Comparison of ENCODE assay signal across 7 cellular contexts in the genomic region with DNA sequence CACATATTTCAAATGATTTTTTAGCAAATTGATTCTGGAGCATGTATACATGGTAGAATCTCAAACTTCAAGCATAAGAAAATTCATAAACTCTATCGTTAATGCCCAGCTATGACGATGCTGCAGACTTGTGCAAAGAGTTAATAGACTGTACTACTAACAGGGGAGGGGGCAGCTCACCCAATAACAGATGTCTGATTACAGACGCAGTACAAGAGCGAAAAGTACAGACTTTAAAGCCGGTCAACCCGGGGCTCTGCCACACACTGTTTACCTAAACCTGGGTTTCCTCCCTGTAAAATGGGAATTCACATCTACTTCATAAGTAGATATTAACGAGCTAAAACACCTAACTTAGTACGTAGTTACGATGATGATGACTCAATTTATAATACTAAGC. TPM values are rescaled to one million over a fixed set of nuclear protein-coding genes. Genes with fewer than 3 reads are reported as not detected.
DNase-seq lines count a peak whose midpoint lies in the region; ATAC-seq and TF ChIP-seq lines count a peak whose summit lies in the region.

No MANE protein-coding gene starts in this region.

- peak overlapping the region; percentile 94 for H3K27ac Mint-ChIP-seq in glutamatergic neuron (ENCODE audit: unreplicated experiment)
- H3K27ac Mint-ChIP-seq in stimulated activated effector memory CD8-positive, alpha-beta T cell treated with anti-CD3 and anti-CD28 coated beads, Interleukin-12 subunit alpha, Interleukin-12 subunit beta, amount 100 ng/mL, for 72 hours = peak overlapping the region; percentile 97

- peak overlapping the region; percentile 98 for H3K4me3 Mint-ChIP-seq in glutamatergic neuron (ENCODE audit: unreplicated experiment)
- H3K4me3 Mint-ChIP-seq in stimulated activated effector memory CD8-positive, alpha-beta T cell treated with anti-CD3 and anti-CD28 coated beads, Interleukin-12 subunit alpha, Interleukin-12 subunit beta, amount 100 ng/mL, for 72 hours = peak overlapping the region; percentile 90

- TF ChIP-seq CTCF in VCaP (conservative IDR thresholded peaks at IDR 0.05) (no peak), glutamatergic neuron (IDR thresholded peaks at IDR 0.05; ENCODE audit: partially characterized antibody, unreplicated experiment) (no peak)

- H3K36me3 Mint-ChIP-seq in glutamatergic neuron (ENCODE audit: unreplicated experiment) = no peaks in the 10 kb centered on the region
- peaks cover 51% of the 10 kb centered on the region for H3K36me3 Mint-ChIP-seq in stimulated activated effector memory CD8-positive, alpha-beta T cell treated with anti-CD3 and anti-CD28 coated beads, Interleukin-12 subunit alpha, Interleukin-12 subunit beta, amount 100 ng/mL, for 72 hours

- H3K27ac ChIP-seq in VCaP = peak overlapping the region; percentile 84

- peaks cover 7% of the 10 kb centered on the region for H3K27me3 Mint-ChIP-seq in glutamatergic neuron (ENCODE audit: unreplicated experiment)

- ATAC-seq in stimulated activated effector memory CD8-positive, alpha-beta T cell treated with anti-CD3 and anti-CD28 coated beads, Interleukin-12 subunit alpha, Interleukin-12 subunit beta, amount 100 ng/mL, for 72 hours = no peak
- no peak for ATAC-seq in HG03378 (IDR thresholded peaks at IDR 0.05; ENCODE audit: unreplicated experiment)

- H3K9me3 Mint-ChIP-seq in glutamatergic neuron (ENCODE audit: unreplicated experiment) = peaks cover 1% of the 10 kb centered on the region
- H3K9me3 Mint-ChIP-seq in stimulated activated effector memory CD8-positive, alpha-beta T cell treated with anti-CD3 and anti-CD28 coated beads, Interleukin-12 subunit alpha, Interleukin-12 subunit beta, amount 100 ng/mL, for 72 hours = no peaks in the 10 kb centered on the region

- peaks cover 9% of the 10 kb centered on the region for H3K4me1 Mint-ChIP-seq in glutamatergic neuron (ENCODE audit: low read depth, unreplicated experiment)
- H3K4me1 Mint-ChIP-seq in stimulated activated effector memory CD8-positive, alpha-beta T cell treated with anti-CD3 and anti-CD28 coated beads, Interleukin-12 subunit alpha, Interleukin-12 subunit beta, amount 100 ng/mL, for 72 hours = peaks cover 29% of the 10 kb centered on the region

- DNase-seq in HK-2 (ENCODE audit: unreplicated experiment) (peak; percentile 1), glutamatergic neuron (no peak), NCI-H2227 treated with DMSO at 0.1 percent for 48 hours (lab: John Stamatoyannopoulos, UW) (no peak)
- no peak for DNase-seq in stimulated activated effector memory CD8-positive, alpha-beta T cell treated with anti-CD3 and anti-CD28 coated beads, Interleukin-12 subunit alpha, Interleukin-12 subunit beta, amount 100 ng/mL, for 72 hours (ENCODE audit: low spot score in 2 of 2)
- DNase-seq in activated CD4-positive, CD25-positive, alpha-beta regulatory T cell (lab: John Stamatoyannopoulos, UW) = no peak

RNA-seq across cellular contexts. Expression of a gene that starts 0.7 kb away (rescaled TPM):
- total RNA-seq in glutamatergic neuron (ENCODE audit: unreplicated experiment) = 17.6 TPM

RNA-seq across cellular contexts. Expression of a gene that starts 1.3 kb away (rescaled TPM):
- 4.7 TPM for total RNA-seq in glutamatergic neuron (ENCODE audit: unreplicated experiment)

RNA-seq across cellular contexts. Expression of a gene that starts 1.3 kb away (rescaled TPM):
- total RNA-seq in glutamatergic neuron (ENCODE audit: unreplicated experiment) = 22.4 TPM
